In the genomic region with DNA sequence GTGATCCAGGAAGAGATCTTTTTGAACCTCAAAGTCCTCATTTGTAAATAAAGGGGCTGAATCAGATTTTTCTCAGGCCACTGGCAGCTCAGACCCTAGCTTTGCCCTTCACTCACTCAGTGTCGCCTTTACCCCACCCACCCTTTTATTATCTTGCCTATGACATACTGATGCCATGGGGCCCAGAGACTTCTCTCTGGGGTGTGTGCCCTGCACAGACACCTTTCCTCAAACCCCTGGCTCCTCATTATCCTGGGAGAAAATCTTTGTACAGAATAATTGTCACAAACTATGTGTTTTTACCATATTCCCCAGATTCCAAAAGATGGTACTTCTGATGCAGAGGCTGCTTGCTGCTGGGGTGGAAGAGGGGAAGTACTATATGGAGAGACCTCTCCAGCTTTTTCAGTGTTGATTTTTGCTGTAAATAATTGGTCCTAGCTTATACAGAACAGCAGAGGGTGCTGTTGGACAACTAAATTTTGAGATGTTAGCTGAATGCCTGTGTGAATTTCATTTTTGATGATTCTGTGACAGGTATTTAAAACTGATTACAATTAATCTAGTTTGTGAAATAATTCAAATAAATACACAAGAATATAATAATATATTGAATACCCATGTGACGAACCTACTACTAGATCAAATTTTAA, we compare ENCODE assay signal across 8 cellular contexts. TPM values are rescaled to one million over a fixed set of nuclear protein-coding genes. Genes with fewer than 3 reads are reported as not detected.
DNase-seq lines count a peak whose midpoint lies in the region; ATAC-seq, FAIRE-seq and TF ChIP-seq lines count a peak whose summit lies in the region.

No MANE protein-coding gene starts in this region.

- no peak overlapping the region for H3K4me3 Mint-ChIP-seq in effector memory CD8-positive, alpha-beta T cell
- no peak overlapping the region for H3K4me3 Mint-ChIP-seq in nephron

- H3K36me3 Mint-ChIP-seq in effector memory CD8-positive, alpha-beta T cell (ENCODE audit: insufficient read depth), result no peaks in the 10 kb centered on the region
- H3K36me3 Mint-ChIP-seq in nephron (ENCODE audit: low read depth), result no peaks in the 10 kb centered on the region

- FAIRE-seq in A204.1 (lab: Jason Lieb, UNC), result peak; percentile 89

- no peaks in the 10 kb centered on the region for H3K36me3 ChIP-seq in GM06990 (ENCODE audit: control insufficient read depth, insufficient read depth, low read length)
- H3K36me3 ChIP-seq in Panc1 (ENCODE audit: control insufficient read depth, insufficient read depth, low read length), result no peaks in the 10 kb centered on the region

- no peak overlapping the region for H3K27ac ChIP-seq in Panc1 (ENCODE audit: low read length)

- no peaks in the 10 kb centered on the region for H3K9me3 ChIP-seq in Panc1 (ENCODE audit: control insufficient read depth, insufficient read depth, low read depth, low read length)

- H3K27me3 ChIP-seq in GM06990 (replicated peaks; ENCODE audit: control insufficient read depth, insufficient read depth, low read length), result no peaks in the 10 kb centered on the region
- H3K27me3 ChIP-seq in Panc1 (ENCODE audit: control insufficient read depth, insufficient read depth, low read length), result peaks cover 10% of the 10 kb centered on the region

- intact Hi-C loops in Panc1 (cut with micrococcal nuclease; ENCODE audit: unreplicated experiment), result loop anchor here (2.0 kb wide), 1 partner anchor 257 kb away; no protein-coding TSS in a partner anchor

- POLR2A ChIA-PET in Panc1 (lab: Charles Lee), result no interaction called here

- H3K27ac Mint-ChIP-seq in effector memory CD8-positive, alpha-beta T cell, result no peak overlapping the region
- no peak overlapping the region for H3K27ac Mint-ChIP-seq in nephron

- H3K4me3 ChIP-seq in GM06990 (replicated peaks; ENCODE audit: low read depth, low read length) (no peak overlapping the region), Panc1 (ENCODE audit: low read depth in 2 of 2, low read length in 2 of 2) (no peak overlapping the region)

- ATAC-seq in Panc1, result peak; percentile 75
- peak; percentile 61 for ATAC-seq in effector memory CD8-positive, alpha-beta T cell (replicated peaks)
- ATAC-seq in GM19324 (IDR thresholded peaks at IDR 0.05; ENCODE audit: low FRiP score, unreplicated experiment), result no peak
- no peak for ATAC-seq in HG02840 (IDR thresholded peaks at IDR 0.05; ENCODE audit: low FRiP score, unreplicated experiment)

- H3K9me3 Mint-ChIP-seq in effector memory CD8-positive, alpha-beta T cell, result no peaks in the 10 kb centered on the region
- no peaks in the 10 kb centered on the region for H3K9me3 Mint-ChIP-seq in nephron

- no TSS peak for BruUV-seq in Panc1 (replicated peaks; lab: Mats Ljungman, UMichigan)

- CTCF ChIA-PET in Panc1 (lab: Charles Lee), result interaction anchor here (0.6 to 1.2 kb wide), 6 partner anchors 45 to 670 kb away, joined by 3 to 4 read pairs (median 3); no protein-coding TSS in a partner anchor

- H3K4me1 Mint-ChIP-seq in effector memory CD8-positive, alpha-beta T cell (ENCODE audit: low read depth in 2 of 2), result no peaks in the 10 kb centered on the region
- H3K4me1 Mint-ChIP-seq in nephron, result peaks cover 22% of the 10 kb centered on the region

- in situ Hi-C loops in Panc1 (cut with HindIII; ENCODE audit: low pct_unique_long_range_greater_than_20kb, low sequenced_read_pairs), result no loop called here

- peaks cover 15 to 26% of the 10 kb centered on the region in 2 donors for H3K27me3 Mint-ChIP-seq in effector memory CD8-positive, alpha-beta T cell
- H3K27me3 Mint-ChIP-seq in nephron (ENCODE audit: low read depth), result no peaks in the 10 kb centered on the region

- no peaks in the 10 kb centered on the region for H3K4me1 ChIP-seq in Panc1 (ENCODE audit: control insufficient read depth, insufficient read depth, low read length)

- TF ChIP-seq CTCF in GM06990 (IDR thresholded peaks at IDR 0.05; ENCODE audit: insufficient read depth, low read length, poor library complexity, severe bottlenecking) (peak; percentile 52), Panc1 (IDR thresholded peaks at IDR 0.05) (peak; percentile 72), nephron (IDR thresholded peaks at IDR 0.05; ENCODE audit: unreplicated experiment in 3 of 3) (peak; percentile 53 to 81 (median 60))

- DNase-seq in GM06990 (ENCODE audit: extremely low read depth, insufficient read length), result no peak
- peak; percentile 28 for DNase-seq in HT1080 (ENCODE audit: low read depth)
- no peak for DNase-seq in Panc1 (ENCODE audit: low read depth, low spot score)
- peak; percentile 27 to 37 (median 32) for DNase-seq in effector memory CD8-positive, alpha-beta T cell

RNA-seq across cellular contexts. Expression of gene DCD, which starts 53.9 kb away (rescaled TPM):
- total RNA-seq in HT1080 (2014; rRNA removed; shearing (Covaris generic)), result not detected in 2 replicates
- polyA plus RNA-seq in HT1080 (2015; cell fraction: cytosol; rRNA removed), result not detected in 2 replicates
- polyA plus RNA-seq in HT1080 (2015; cell fraction: nucleus; rRNA removed), result not detected in 2 replicates
- not detected for total RNA-seq in Panc1 (2021; ENCODE audit: unreplicated experiment)
- not detected for polyA plus RNA-seq in Panc1 (2012; ENCODE audit: insufficient read length)

Comparison
In these comparisons a context has a peak if more than half of its experiments do, and no peak if none do; other contexts are left out.
1. DNase-seq: peak in HT1080 (single experiment) and effector memory CD8-positive, alpha-beta T cell (3 of 3); none in GM06990 (single experiment) and Panc1 (single experiment).
2. ATAC-seq: peak in Panc1 (single experiment) and effector memory CD8-positive, alpha-beta T cell (single experiment); none in GM19324 (single experiment) and HG02840 (single experiment).
3. Peak in every context shown above with its lines, with median percentiles within 50 percentile points of each other: CTCF ChIP-seq.